In the genomic region with DNA sequence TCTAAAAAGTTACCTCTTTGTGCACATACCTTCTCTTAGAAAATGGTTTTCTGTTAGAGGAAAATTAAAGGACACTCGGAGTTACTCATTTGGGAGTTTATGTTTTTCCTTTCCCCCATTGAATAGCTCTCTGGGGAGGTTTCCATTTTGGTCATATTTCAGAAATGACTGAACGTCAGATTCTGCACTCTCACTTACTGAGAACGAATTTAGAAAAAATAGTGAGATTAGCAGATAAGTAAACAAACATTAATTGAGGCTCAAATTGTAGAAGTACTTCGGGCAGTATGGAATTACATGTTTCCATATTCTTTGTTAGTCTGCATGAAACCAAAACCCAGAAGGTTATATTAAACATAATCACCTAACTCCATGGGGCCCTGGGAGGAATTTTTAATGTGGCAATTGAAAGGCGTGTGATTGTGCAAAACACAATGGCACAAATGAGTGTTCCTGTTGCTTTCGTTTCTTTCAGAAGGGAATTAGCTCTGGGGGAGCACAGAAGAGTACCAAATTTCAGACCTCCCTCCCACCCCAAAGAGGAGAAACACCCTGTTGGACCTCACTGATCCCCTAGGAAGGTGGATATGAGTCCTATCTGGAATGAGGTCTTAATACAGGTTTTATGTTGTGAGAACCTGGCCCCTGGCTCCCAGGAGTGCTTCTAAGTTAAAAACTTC, we compare ENCODE assay signal across 13 cellular contexts.
A peak's percentile ranks its signal among the peaks of the same experiment; 100 is the strongest.
DNase-seq lines count a peak whose midpoint lies in the region; ATAC-seq and FAIRE-seq lines count a peak whose summit lies in the region.
"Had no signal": no experiment of that assay in that cellular context is flagged by ENCODE, and none has a peak within 500 bp of the region (broad histone marks: within the 10 kb centered on the region; RNA-seq: fewer than 3 reads in every experiment).

No MANE protein-coding gene starts in this region.

- 41 to 47% (median 43%) methylated on average over 6 of the region's 6 CpGs for WGBS in small intestine, 3 donors

- H3K27me3 ChIP-seq in BLaER1 treated with 17β-estradiol and CSF1 and Interleukin-3, amounts not matched to agents 10 nM and 100 nM, result peaks cover 0 to 8% (median 0%) of the 10 kb centered on the region in 11 experiments; a peak in 2 of 22 replicates
- no peaks in the 10 kb centered on the region for H3K27me3 ChIP-seq in small intestine (ENCODE audit: control insufficient read depth in 2 of 2, insufficient read depth in 2 of 2, low read length in 2 of 2)
- H3K27me3 ChIP-seq: heart right ventricle had no signal

- peak overlapping the region in 10 of 11 experiments; percentile 1 to 76 (median 54); a peak in 17 of 22 replicates for H3K9ac ChIP-seq in BLaER1 treated with 17β-estradiol and CSF1 and Interleukin-3, amounts not matched to agents 10 nM and 100 nM

- peak overlapping the region in 9 of 11 experiments; percentile 46 to 97 (median 89); a peak in 18 of 22 replicates for H3K27ac ChIP-seq in BLaER1 treated with 17β-estradiol and CSF1 and Interleukin-3, amounts not matched to agents 10 nM and 100 nM
- H3K27ac ChIP-seq in small intestine (ENCODE audit: low read depth in 1 of 2, low read length in 1 of 2), result no peak overlapping the region
- H3K27ac ChIP-seq: heart right ventricle had no signal

- H3K4me1 ChIP-seq in BLaER1 treated with 17β-estradiol and CSF1 and Interleukin-3, amounts not matched to agents 10 nM and 100 nM, result peaks cover 62 to 96% (median 91%) of the 10 kb centered on the region in 10 experiments
- H3K4me1 ChIP-seq in small intestine (ENCODE audit: control insufficient read depth in 2 of 2, insufficient read depth in 1 of 2, low read depth in 1 of 2, low read length in 1 of 2), result peaks cover under 1 to 4% of the 10 kb centered on the region in 2 donors

- H3K9me3 ChIP-seq in BLaER1 treated with 17β-estradiol and CSF1 and Interleukin-3, amounts not matched to agents 10 nM and 100 nM (replicated peaks in 1 of 11), result peaks cover 0 to 38% (median 28%) of the 10 kb centered on the region in 11 experiments; a peak in 18 of 22 replicates
- H3K9me3 ChIP-seq in small intestine (ENCODE audit: control insufficient read depth, low read depth), result no peaks in the 10 kb centered on the region
- H3K9me3 ChIP-seq: heart right ventricle had no signal

- peak overlapping the region; percentile 73 to 98 (median 92) for H3K4me2 ChIP-seq in BLaER1 treated with 17β-estradiol and CSF1 and Interleukin-3, amounts not matched to agents 10 nM and 100 nM

- peaks cover 0 to 2% (median 0%) of the 10 kb centered on the region in 11 experiments; a peak in 2 of 22 replicates for H3K36me3 ChIP-seq in BLaER1 treated with 17β-estradiol and CSF1 and Interleukin-3, amounts not matched to agents 10 nM and 100 nM
- H3K36me3 ChIP-seq in small intestine (ENCODE audit: control insufficient read depth in 2 of 2, insufficient read depth in 2 of 2, low read length in 2 of 2), result no peaks in the 10 kb centered on the region
- H3K36me3 ChIP-seq: heart right ventricle had no signal

- intact Hi-C loops in Right ventricle myocardium inferior (cut with DNase I), result no loop called here

- no peak for FAIRE-seq in small intestine (lab: Jason Lieb, UNC)

- DNase-seq in NCI-H146 treated with DMSO at 0.1 percent for 48 hours (lab: John Stamatoyannopoulos, UW; ENCODE audit: unreplicated experiment) (peak; percentile 96), small intestine (no peak), Right ventricle myocardium inferior (ENCODE audit: missing footprints) (no peak), NCI-H2196 treated with DMSO at 0.1 percent for 48 hours (lab: John Stamatoyannopoulos, UW; ENCODE audit: unreplicated experiment) (no peak)
- DNase-seq in activated effector memory CD4-positive, alpha-beta T cell treated with anti-CD3 and anti-CD28 coated beads, Interleukin-2, amount 50 U/mL, for 16 hours, result no peak
- DNase-seq: Calu3, cerebellar nuclear complex, heart right ventricle, NCI-H510A had no signal

- ATAC-seq in GM18867 (IDR thresholded peaks at IDR 0.05; ENCODE audit: unreplicated experiment) (peak; percentile 39), HG02852 (IDR thresholded peaks at IDR 0.05; ENCODE audit: unreplicated experiment) (peak; percentile 45), Right ventricle myocardium inferior (no peak)
- ATAC-seq: HCT116, heart right ventricle had no signal

- peak overlapping the region in 3 of 10 experiments; percentile 23 to 44 (median 31); a peak in 5 of 20 replicates for H3K4me3 ChIP-seq in BLaER1 treated with 17β-estradiol and CSF1 and Interleukin-3, amounts not matched to agents 10 nM and 100 nM
- no peak overlapping the region for H3K4me3 ChIP-seq in small intestine (ENCODE audit: low read depth in 1 of 2, low read length in 2 of 2)
- H3K4me3 ChIP-seq: heart right ventricle had no signal

- H4K20me1 ChIP-seq in BLaER1 treated with 17β-estradiol and CSF1 and Interleukin-3, amounts not matched to agents 10 nM and 100 nM, result no peaks in the 10 kb centered on the region

Comparison
In these comparisons a context has a peak if more than half of its experiments do, and no peak if none do; other contexts are left out.
1. H3K27ac ChIP-seq: peak in BLaER1 treated with 17β-estradiol and CSF1 and Interleukin-3, amounts not matched to agents 10 nM and 100 nM (9 of 11); none in small intestine (0 of 2).